ENCODE assay signal across 21 cellular contexts in the genomic region with DNA sequence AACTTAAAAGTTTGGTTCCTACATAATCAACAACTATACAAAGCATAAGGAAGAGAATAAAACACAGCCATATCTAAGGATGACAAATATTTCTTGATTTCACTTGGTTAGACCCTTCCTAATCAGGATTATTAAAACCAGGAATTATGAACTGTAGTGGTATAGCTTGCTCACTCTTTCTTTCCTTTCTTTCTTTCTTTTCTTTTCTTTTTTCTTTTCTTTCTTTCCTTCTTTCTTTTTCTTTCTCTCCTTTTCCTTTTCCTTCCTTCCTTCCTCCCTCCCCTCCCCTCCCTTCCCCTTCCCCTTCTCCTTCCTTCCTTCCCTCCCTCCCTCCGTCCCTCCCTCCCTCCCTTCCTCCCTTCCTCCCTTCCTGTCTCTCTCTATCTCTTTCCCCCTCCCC.
"Had no signal": no experiment of that assay in that cellular context is flagged by ENCODE, and none has a peak within 500 bp of the region (broad histone marks: within the 10 kb centered on the region; RNA-seq: fewer than 3 reads in every experiment).

No MANE protein-coding gene starts in this region.

- H3K4me1 ChIP-seq: ascending aorta, breast epithelium, sigmoid colon, uterus had no signal

- H3K27ac ChIP-seq: ascending aorta, breast epithelium, lower lobe of right lung, neutrophil, parathyroid adenoma, sigmoid colon, spleen, tibial nerve, uterus had no signal

- ATAC-seq: left colon; lower lobe of right lung; natural killer cell; stimulated activated naive B cell treated with anti-CD40 and anti-IgM and Interleukin-4, amounts not matched to agents 10 μg/mL and 1 μg/mL and 100 μg/mL, for 72 hours had no signal

- DNase-seq: activated CD4-positive, alpha-beta T cell treated with anti-CD3 and anti-CD28 coated beads for 4 hours; activated effector memory CD4-positive, alpha-beta T cell treated with anti-CD3 and anti-CD28 coated beads, Interleukin-2, amount 50 U/mL, for 16 hours; cerebellar nuclear complex; cortex of kidney; hypothalamus; islet precursor cell; left colon; lower lobe of right lung; natural killer cell; SIG-M5; sigmoid colon; spleen; stimulated activated CD4-positive, alpha-beta T cell treated with anti-CD3 and anti-CD28 coated beads, Interleukin-4, amount 100 ng/mL, for 4 hours; stimulated activated naive B cell treated with anti-CD40 and anti-IgM and Interleukin-4, amounts not matched to agents 10 μg/mL and 1 μg/mL and 100 μg/mL, for 72 hours; substantia nigra; uterus had no signal

- H3K79me2 ChIP-seq: parathyroid adenoma had no signal

- H3K4me3 ChIP-seq: ascending aorta, breast epithelium, lower lobe of right lung, sigmoid colon, spleen, tibial nerve, uterus had no signal

- H3K9me3 ChIP-seq: ascending aorta, breast epithelium, lower lobe of right lung, neutrophil, sigmoid colon, spleen, tibial nerve, uterus had no signal

- H3K36me3 Mint-ChIP-seq: natural killer cell had no signal

- H3K9ac ChIP-seq: parathyroid adenoma had no signal

- H3K36me3 ChIP-seq: ascending aorta, breast epithelium, lower lobe of right lung, neutrophil, sigmoid colon, spleen, tibial nerve, uterus had no signal

- H3K27me3 ChIP-seq: ascending aorta, breast epithelium, neutrophil, sigmoid colon, spleen, tibial nerve, uterus had no signal

- H2AFZ ChIP-seq: parathyroid adenoma had no signal

- H3K4me3 Mint-ChIP-seq: natural killer cell had no signal

- H3K9me3 Mint-ChIP-seq: natural killer cell; stimulated activated naive B cell treated with anti-CD40 and anti-IgM and Interleukin-4, amounts not matched to agents 10 μg/mL and 1 μg/mL and 100 μg/mL, for 72 hours had no signal

- H3K27ac Mint-ChIP-seq: natural killer cell had no signal
